Comparison of ENCODE assay signal across 8 cellular contexts in genomic region chr17:56715613-56716357, GRCh38.
A peak's percentile ranks its signal among the peaks of the same experiment; 100 is the strongest.
DNase-seq lines count a peak whose midpoint lies in the region; ATAC-seq, FAIRE-seq and TF ChIP-seq lines count a peak whose summit lies in the region.

No MANE protein-coding gene starts in this region.

- H3K4me3 Mint-ChIP-seq in astrocyte (ENCODE audit: unreplicated experiment) = no peak overlapping the region

- ATAC-seq in GM18505 (IDR thresholded peaks at IDR 0.05; ENCODE audit: unreplicated experiment) (peak; percentile 91), HG02973 (IDR thresholded peaks at IDR 0.05; ENCODE audit: unreplicated experiment) (peak; percentile 84)

- peaks cover 5% of the 10 kb centered on the region for H3K9me3 Mint-ChIP-seq in astrocyte (ENCODE audit: unreplicated experiment)

- H3K9ac ChIP-seq in astrocyte (ENCODE audit: low read length) = no peak overlapping the region

- H3K27ac Mint-ChIP-seq in astrocyte (ENCODE audit: unreplicated experiment) = no peak overlapping the region

- 25% methylated on average over 8 of the region's 8 CpGs for WGBS in hepatocyte (ENCODE audit: low lambda C conversion rate, missing lambda C conversion rate)
- 16 to 19% (median 17%) methylated on average over 8 of the region's 8 CpGs for WGBS in small intestine, 3 donors

- H3K79me2 ChIP-seq in astrocyte (ENCODE audit: insufficient read depth, low read length) (no peaks in the 10 kb centered on the region), hepatocyte (no peaks in the 10 kb centered on the region)

- no peak overlapping the region for H3K4me3 ChIP-seq in astrocyte (ENCODE audit: insufficient read depth, low read depth, low read length)
- H3K4me3 ChIP-seq in hepatocyte = no peak overlapping the region
- H3K4me3 ChIP-seq in small intestine (ENCODE audit: low read depth in 1 of 2, low read length in 2 of 2) = no peak overlapping the region

- FAIRE-seq in astrocyte (lab: Jason Lieb, UNC) = no peak
- FAIRE-seq in small intestine (lab: Jason Lieb, UNC) = no peak

- H3K4me2 ChIP-seq in astrocyte (ENCODE audit: low read length) (no peak overlapping the region), hepatocyte (no peak overlapping the region)

- peak; percentile 75 for TF ChIP-seq CTCF in astrocyte (IDR thresholded peaks at IDR 0.05; ENCODE audit: insufficient read depth, low read depth, low read length)
- peak; percentile 79 for TF ChIP-seq CTCF in hepatocyte (IDR thresholded peaks at IDR 0.05; ENCODE audit: poor library complexity)

- no peak for TF ChIP-seq POLR2A in GM18505 (IDR thresholded peaks at IDR 0.05; ENCODE audit: borderline replicate concordance, extremely low read depth, insufficient read depth, insufficient read length)

- H3K9me3 ChIP-seq in astrocyte (ENCODE audit: insufficient read depth, low read depth, low read length) (no peaks in the 10 kb centered on the region), hepatocyte (ENCODE audit: low read depth) (no peaks in the 10 kb centered on the region), small intestine (ENCODE audit: control insufficient read depth, low read depth) (no peaks in the 10 kb centered on the region)

- H4K20me1 ChIP-seq in astrocyte (ENCODE audit: insufficient read depth, low read length) = no peaks in the 10 kb centered on the region
- no peaks in the 10 kb centered on the region for H4K20me1 ChIP-seq in hepatocyte (ENCODE audit: insufficient read depth, poor library complexity, severe bottlenecking)

- peak; percentile 35 for DNase-seq in 8988T
- DNase-seq in NCI-H2029 (lab: John Stamatoyannopoulos, UW) = peak; percentile 25
- DNase-seq in T-helper 22 cell (ENCODE audit: low read depth) = peak; percentile 8
- DNase-seq in astrocyte (ENCODE audit: low read depth) = peak; percentile 48
- DNase-seq in hepatocyte (ENCODE audit: low spot score) = peak; percentile 92
- DNase-seq in small intestine = peak; percentile 75

- H3K4me1 ChIP-seq in astrocyte (ENCODE audit: insufficient read depth, low read length) = no peaks in the 10 kb centered on the region
- no peaks in the 10 kb centered on the region for H3K4me1 ChIP-seq in hepatocyte (ENCODE audit: insufficient read depth)
- H3K4me1 ChIP-seq in small intestine (ENCODE audit: control insufficient read depth in 2 of 2, insufficient read depth in 1 of 2, low read depth in 1 of 2, low read length in 1 of 2) = no peaks in the 10 kb centered on the region

- peaks cover 9% of the 10 kb centered on the region for H3K27me3 ChIP-seq in astrocyte (ENCODE audit: insufficient read depth, low read length)
- peaks cover 10% of the 10 kb centered on the region for H3K27me3 ChIP-seq in hepatocyte
- no peaks in the 10 kb centered on the region for H3K27me3 ChIP-seq in small intestine (ENCODE audit: control insufficient read depth in 2 of 2, insufficient read depth in 2 of 2, low read length in 2 of 2)

- H3K27me3 Mint-ChIP-seq in astrocyte (ENCODE audit: low read depth, unreplicated experiment) = peaks cover 2% of the 10 kb centered on the region

- no peaks in the 10 kb centered on the region for H3K36me3 ChIP-seq in astrocyte (ENCODE audit: insufficient read depth, low read length)
- no peaks in the 10 kb centered on the region for H3K36me3 ChIP-seq in hepatocyte (replicated peaks; ENCODE audit: insufficient read depth, low read depth)
- no peaks in the 10 kb centered on the region for H3K36me3 ChIP-seq in small intestine (ENCODE audit: control insufficient read depth in 2 of 2, insufficient read depth in 2 of 2, low read length in 2 of 2)

- no peaks in the 10 kb centered on the region for H3K9me2 ChIP-seq in hepatocyte (replicated peaks; ENCODE audit: insufficient read depth)

- no peaks in the 10 kb centered on the region for H3K36me3 Mint-ChIP-seq in astrocyte (ENCODE audit: low read depth, unreplicated experiment)

- H3K27ac ChIP-seq in astrocyte (ENCODE audit: low read depth, low read length) (no peak overlapping the region), hepatocyte (no peak overlapping the region), small intestine (ENCODE audit: low read depth in 1 of 2, low read length in 1 of 2) (no peak overlapping the region)

- H3K4me1 Mint-ChIP-seq in astrocyte (ENCODE audit: low read depth, unreplicated experiment) = peaks cover 10% of the 10 kb centered on the region

- no peak overlapping the region for H2AFZ ChIP-seq in astrocyte (ENCODE audit: low read depth, low read length)
- no peak overlapping the region for H2AFZ ChIP-seq in hepatocyte

Comparison
In these comparisons a context has a peak if more than half of its experiments do, and no peak if none do; other contexts are left out.
1. DNase-seq: peak in every context shown above with its lines; median percentile 92 in hepatocyte; 75 in small intestine; 48 in astrocyte; 35 in 8988T; 25 in NCI-H2029; 8 in T-helper 22 cell.